Comparison of ENCODE assay signal across 6 cellular contexts in genomic region chr22:30402760-30403104, GRCh38. TPM values are rescaled to one million over a fixed set of nuclear protein-coding genes. Genes with fewer than 3 reads are reported as not detected.
A peak's percentile ranks its signal among the peaks of the same experiment; 100 is the strongest.
DNase-seq lines count a peak whose midpoint lies in the region; ATAC-seq, FAIRE-seq and TF ChIP-seq lines count a peak whose summit lies in the region.
"Not testable (repeated sequence)": the region's sequence is repeated elsewhere in the genome, so short reads cannot be mapped to it uniquely, and the experiment has no call there.

No MANE protein-coding gene starts in this region.

- not testable (repeated sequence) for H3K9me1 ChIP-seq in K562 (ENCODE audit: control insufficient read depth, insufficient read depth, low read length)

- POLR2A ChIA-PET in K562 (lab: Yijun Ruan, JAX), result interaction anchor here (0.8 to 1.1 kb wide), 2 partner anchors 29 to 57 kb away, joined by 3 read pairs; no protein-coding TSS in a partner anchor

- not testable (repeated sequence) for H3K9me3 Mint-ChIP-seq in activated T-helper 2 cell treated with anti-CD3 and anti-CD28 coated beads, Interferon-gamma antibody, Interleukin-2, Interleukin-4, amounts not matched to agents 10 μg/mL and 5 μg/mL and 100 μg/mL, durations not matched to agents 14 hours and 24 hours and 36 hours

- peaks cover 24% of the 10 kb centered on the region for H3F3A ChIP-seq in GM23248 (ENCODE audit: insufficient read depth)

- not testable (repeated sequence) for H3K9me2 ChIP-seq in GM23248 (ENCODE audit: insufficient read depth)

- H3K4me1 Mint-ChIP-seq in activated T-helper 2 cell treated with anti-CD3 and anti-CD28 coated beads, Interferon-gamma antibody, Interleukin-2, Interleukin-4, amounts not matched to agents 10 μg/mL and 5 μg/mL and 100 μg/mL, durations not matched to agents 14 hours and 24 hours and 36 hours (ENCODE audit: low read depth), result peaks cover 27% of the 10 kb centered on the region

- peaks cover 92% of the 10 kb centered on the region for H3K79me2 ChIP-seq in GM23248 (ENCODE audit: insufficient read depth)
- not testable (repeated sequence) for H3K79me2 ChIP-seq in K562 (ENCODE audit: control insufficient read depth, insufficient read depth, low read length)

- TF ChIP-seq EP300 in K562 (IDR thresholded peaks at IDR 0.05; ENCODE audit: low read length); tibial nerve (IDR thresholded peaks at IDR 0.05): not testable (repeated sequence)

- peak overlapping the region; percentile 69 for H3K27ac Mint-ChIP-seq in activated T-helper 2 cell treated with anti-CD3 and anti-CD28 coated beads, Interferon-gamma antibody, Interleukin-2, Interleukin-4, amounts not matched to agents 10 μg/mL and 5 μg/mL and 100 μg/mL, durations not matched to agents 14 hours and 24 hours and 36 hours

- CTCF ChIA-PET in K562 (lab: Yijun Ruan, JAX; ENCODE audit: low intra/inter-chr PET ratio), result not testable (repeated sequence)

- not testable (repeated sequence) for H3K4me3 Mint-ChIP-seq in activated T-helper 2 cell treated with anti-CD3 and anti-CD28 coated beads, Interferon-gamma antibody, Interleukin-2, Interleukin-4, amounts not matched to agents 10 μg/mL and 5 μg/mL and 100 μg/mL, durations not matched to agents 14 hours and 24 hours and 36 hours (ENCODE audit: low read depth)

- H3K4me3 ChIP-seq in GM23248; HUES64 (ENCODE audit: low read length); K562; tibial nerve: not testable (repeated sequence)
- H3K4me3 ChIP-seq in dorsolateral prefrontal cortex, result peak overlapping the region in 1 of 59 donors; percentile 3

- H3K27me3 Mint-ChIP-seq in activated T-helper 2 cell treated with anti-CD3 and anti-CD28 coated beads, Interferon-gamma antibody, Interleukin-2, Interleukin-4, amounts not matched to agents 10 μg/mL and 5 μg/mL and 100 μg/mL, durations not matched to agents 14 hours and 24 hours and 36 hours (ENCODE audit: low read depth), result not testable (repeated sequence)

- intact Hi-C loops in activated T-helper 2 cell treated with anti-CD3 and anti-CD28 coated beads, Interferon-gamma antibody, Interleukin-2, Interleukin-4, amounts not matched to agents 10 μg/mL and 5 μg/mL and 100 μg/mL, durations not matched to agents 14 hours and 24 hours and 36 hours (cut with micrococcal nuclease); K562 (cut with micrococcal nuclease); dorsolateral prefrontal cortex (cut with DNase I): not testable (repeated sequence)

- WGBS in GM23248 (ENCODE audit: low coverage in 1 of 2, low lambda C conversion rate in 2 of 2, missing lambda C conversion rate in 2 of 2), 2 experiments, result 97 to 99% methylated on average over 5 of the region's 5 CpGs
- 95% methylated on average over 5 of the region's 5 CpGs for WGBS in HUES64
- WGBS in K562 (ENCODE audit: insufficient coverage, low coverage, missing lambda C conversion rate), result 90% methylated on average over 5 of the region's 5 CpGs
- WGBS in tibial nerve, 2 donors, result 90 to 93% methylated on average over 5 of the region's 5 CpGs

- DNase-seq in GM23248; activated T-helper 2 cell treated with anti-CD3 and anti-CD28 coated beads, Interferon-gamma antibody, Interleukin-2, Interleukin-4, amounts not matched to agents 10 μg/mL and 5 μg/mL and 100 μg/mL, durations not matched to agents 14 hours and 24 hours and 36 hours (ENCODE audit: low spot score); K562 (ENCODE audit: extremely low read depth in 1 of 4, low spot score in 3 of 4); dorsolateral prefrontal cortex; tibial nerve (ENCODE audit: low spot score in 2 of 2): not testable (repeated sequence)

- TF ChIP-seq POLR2A in K562 (conservative IDR thresholded peaks at IDR 0.05); tibial nerve (IDR thresholded peaks at IDR 0.05): not testable (repeated sequence)

- not testable (repeated sequence) for H3K27ac ChIP-seq in GM23248; K562 (ENCODE audit: extremely low read depth, low read depth, low read length)
- H3K27ac ChIP-seq in HUES64 (ENCODE audit: low read depth, low read length) (peak overlapping the region; percentile 24), dorsolateral prefrontal cortex (peak overlapping the region in 42 of 59 donors; percentile 36 to 95 (median 73)), tibial nerve (peak overlapping the region in 3 of 4 donors; percentile 5 to 79 (median 43))

- H2AFZ ChIP-seq in GM23248; K562 (ENCODE audit: low read depth, low read length): not testable (repeated sequence)

- not testable (repeated sequence) for TF ChIP-seq CTCF in K562 (IDR thresholded peaks at IDR 0.05 in 2 of 3, conservative IDR thresholded peaks at IDR 0.05 in 1 of 3; ENCODE audit: insufficient read depth in 2 of 3, low read depth in 1 of 3, low read length in 3 of 3); dorsolateral prefrontal cortex (IDR thresholded peaks at IDR 0.05 in 54 of 56, conservative IDR thresholded peaks at IDR 0.05 in 2 of 56; ENCODE audit: low read depth in 1 of 56, partially characterized antibody in 56 of 56); tibial nerve (IDR thresholded peaks at IDR 0.05)

- not testable (repeated sequence) for H3K36me3 ChIP-seq in GM23248 (ENCODE audit: low read depth); HUES64 (ENCODE audit: insufficient read depth, low read length); K562 (ENCODE audit: control insufficient read depth, insufficient read depth, low read length)
- H3K36me3 ChIP-seq in tibial nerve, result peaks cover 0 to 23% (median 0%) of the 10 kb centered on the region in 3 donors

- not testable (repeated sequence) for H4K20me1 ChIP-seq in GM23248 (ENCODE audit: insufficient read depth); K562 (replicated peaks; ENCODE audit: control insufficient read depth, insufficient read depth, low read length)

- BruUV-seq in K562 (replicated peaks; lab: Mats Ljungman, UMichigan), result not testable (repeated sequence)

- ATAC-seq in K562, result not testable (repeated sequence)

- H3K9me3 ChIP-seq in GM23248 (ENCODE audit: low read depth); HUES64 (ENCODE audit: insufficient read depth, low read depth, low read length); K562 (replicated peaks; ENCODE audit: control insufficient read depth, insufficient read depth, low read depth, low read length); tibial nerve: not testable (repeated sequence)

- not testable (repeated sequence) for H3K4me2 ChIP-seq in GM23248 (ENCODE audit: unreplicated experiment); K562 (ENCODE audit: insufficient read depth, low read length)

- not testable (repeated sequence) for FAIRE-seq in K562 (lab: Jason Lieb, UNC)

- H3K27me3 ChIP-seq in GM23248 (replicated peaks; ENCODE audit: insufficient read depth); HUES64 (ENCODE audit: insufficient read depth, low read length); K562 (ENCODE audit: control insufficient read depth in 2 of 2, insufficient read depth in 2 of 2, low read length in 2 of 2); dorsolateral prefrontal cortex; tibial nerve: not testable (repeated sequence)

- not testable (repeated sequence) for TF ChIP-seq RAD21 in K562 (CRISPR knock-in tag; conservative IDR thresholded peaks at IDR 0.05 in 1 of 2, IDR thresholded peaks at IDR 0.05 in 1 of 2)

- in situ Hi-C loops in GM23248 (cut with MboI); K562 (cut with MboI): not testable (repeated sequence)

- H3K4me1 ChIP-seq in GM23248 (ENCODE audit: insufficient read depth) (peaks cover 34% of the 10 kb centered on the region), K562 (replicated peaks in 1 of 2; ENCODE audit: control insufficient read depth in 2 of 2, insufficient read depth in 2 of 2, low read length in 2 of 2) (peaks cover 6 to 21% of the 10 kb centered on the region in 2 experiments; a peak in 3 of 5 replicates), tibial nerve (peaks cover 0 to 44% (median 9%) of the 10 kb centered on the region in 4 donors)
- not testable (repeated sequence) for H3K4me1 ChIP-seq in HUES64 (ENCODE audit: insufficient read depth, low read length)

- H3K9ac ChIP-seq in GM23248, result peak overlapping the region; percentile 5; the same call in 1 of the 2 replicates
- not testable (repeated sequence) for H3K9ac ChIP-seq in HUES64 (ENCODE audit: low read depth, low read length); K562 (ENCODE audit: insufficient read depth in 1 of 2, low read depth in 2 of 2, low read length in 2 of 2)

- H3K36me3 Mint-ChIP-seq in activated T-helper 2 cell treated with anti-CD3 and anti-CD28 coated beads, Interferon-gamma antibody, Interleukin-2, Interleukin-4, amounts not matched to agents 10 μg/mL and 5 μg/mL and 100 μg/mL, durations not matched to agents 14 hours and 24 hours and 36 hours (ENCODE audit: low read depth), result peaks cover 39% of the 10 kb centered on the region

RNA-seq across cellular contexts. Expression of gene SEC14L2, which starts 5.9 kb away (rescaled TPM):
- total RNA-seq in GM23248 (2014; rRNA removed; shearing (Covaris generic)), result 41.9 and 54.6 TPM in 2 replicates
- polyA plus RNA-seq in GM23248 (2016; fragmentation: Nextera tagmentation; extraction: Ambion mirVana), result 23.3 and 26.6 TPM in 2 replicates
- 2.0 TPM for polyA plus RNA-seq in HUES64 (2013, experiment 1 of 2)
- polyA plus RNA-seq in HUES64 (2013, experiment 2 of 2), result 2.0 TPM
- 32.7 and 36.2 TPM in 2 replicates for total RNA-seq in activated T-helper 2 cell treated with anti-CD3 and anti-CD28 coated beads, Interferon-gamma antibody, Interleukin-2, Interleukin-4, amounts not matched to agents 10 μg/mL and 5 μg/mL and 100 μg/mL, durations not matched to agents 14 hours and 24 hours and 36 hours
- 0.44 and 0.46 TPM in 2 replicates for total RNA-seq in K562 (2011; cell fraction: chromatin; rRNA removed; ENCODE audit: low replicate concordance)
- total RNA-seq in K562 (2011; cell fraction: nucleolus; rRNA removed), result 0.67 and 1.1 TPM in 2 replicates
- 0.81 and 1.2 TPM in 2 replicates for total RNA-seq in K562 (2011; cell fraction: nucleoplasm; rRNA removed)
- 0.05 and 0.08 TPM in 2 replicates for total RNA-seq in K562 (2014; rRNA removed)
- 0.04 and 0.06 TPM in 2 replicates for total RNA-seq in K562 (2014; rRNA removed; fragmentation: Illumina TruSeq; extraction: Trizol)
- 0.11 TPM in 2 replicates for total RNA-seq in K562 (2015; rRNA removed; fragmentation: Illumina TruSeq; extraction: Trizol)
- total RNA-seq in K562 (2021), result 0.04 and 0.16 TPM in 2 replicates
- 0.07 and 0.11 TPM in 2 replicates for polyA plus RNA-seq in K562 (2011; rRNA removed)
- polyA plus RNA-seq in K562 (2011; cell fraction: cytosol; rRNA removed), result 0.03 and 0.07 TPM in 2 replicates
- 0.23 and 0.29 TPM in 2 replicates for polyA plus RNA-seq in K562 (2011; cell fraction: nucleus; rRNA removed)
- 0.36 and 0.39 TPM in 2 replicates for polyA plus RNA-seq in K562 (2012)
- 0.06 and 0.12 TPM in 2 replicates for polyA plus RNA-seq in K562 (2014; fragmentation: Illumina TruSeq; extraction: Trizol)
- under 1 TPM; 0.10 to 0.17 TPM for polyA plus RNA-seq in K562 (2014; fragmentation: Nextera tagmentation; extraction: Ambion mirVana)
- 0.03 TPM in 1 of 2 replicates, not detected in the other for polyA plus RNA-seq in K562 (2014; rRNA removed)
- polyA minus RNA-seq in K562 (2011; rRNA and poly(A)+ RNA removed), result 0.21 and 0.46 TPM in 2 replicates
- polyA minus RNA-seq in K562 (2011; cell fraction: cytosol; rRNA and poly(A)+ RNA removed), result not detected in 2 replicates
- 0.54 and 1.3 TPM in 2 replicates for polyA minus RNA-seq in K562 (2011; cell fraction: nucleus; rRNA and poly(A)+ RNA removed)
- 100 to 1,000 TPM in 7 of 120 experiments, 10 to 100 TPM in 113; 48.9 to 142 (median 72.0) TPM for total RNA-seq in dorsolateral prefrontal cortex
- 10 to 100 TPM; 10.0 to 29.1 (median 12.4) TPM for total RNA-seq in tibial nerve

RNA-seq across cellular contexts. Expression of gene RNF215, which starts 15.5 kb away (rescaled TPM):
- 29.9 and 45.1 TPM in 2 replicates for total RNA-seq in GM23248 (2014; rRNA removed; shearing (Covaris generic))
- 2.7 and 2.9 TPM in 2 replicates for polyA plus RNA-seq in GM23248 (2016; fragmentation: Nextera tagmentation; extraction: Ambion mirVana)
- 7.4 TPM for polyA plus RNA-seq in HUES64 (2013, experiment 1 of 2)
- polyA plus RNA-seq in HUES64 (2013, experiment 2 of 2), result 12.8 TPM
- total RNA-seq in activated T-helper 2 cell treated with anti-CD3 and anti-CD28 coated beads, Interferon-gamma antibody, Interleukin-2, Interleukin-4, amounts not matched to agents 10 μg/mL and 5 μg/mL and 100 μg/mL, durations not matched to agents 14 hours and 24 hours and 36 hours, result 17.2 and 19.3 TPM in 2 replicates
- total RNA-seq in K562 (2011; cell fraction: chromatin; rRNA removed; ENCODE audit: low replicate concordance), result 27.4 and 48.7 TPM in 2 replicates
- total RNA-seq in K562 (2011; cell fraction: nucleolus; rRNA removed), result 28.0 and 30.2 TPM in 2 replicates
- 20.8 and 23.6 TPM in 2 replicates for total RNA-seq in K562 (2011; cell fraction: nucleoplasm; rRNA removed)
- total RNA-seq in K562 (2014; rRNA removed), result 4.0 and 4.7 TPM in 2 replicates
- total RNA-seq in K562 (2014; rRNA removed; fragmentation: Illumina TruSeq; extraction: Trizol), result 1.7 and 2.7 TPM in 2 replicates
- 2.2 and 2.3 TPM in 2 replicates for total RNA-seq in K562 (2015; rRNA removed; fragmentation: Illumina TruSeq; extraction: Trizol)
- total RNA-seq in K562 (2021), result 6.8 and 9.2 TPM in 2 replicates
- 5.6 and 7.1 TPM in 2 replicates for polyA plus RNA-seq in K562 (2011; rRNA removed)
- polyA plus RNA-seq in K562 (2011; cell fraction: cytosol; rRNA removed), result 5.7 and 6.6 TPM in 2 replicates
- polyA plus RNA-seq in K562 (2011; cell fraction: nucleus; rRNA removed), result 45.1 and 65.6 TPM in 2 replicates
- 4.8 and 8.3 TPM in 2 replicates for polyA plus RNA-seq in K562 (2012)
- polyA plus RNA-seq in K562 (2014; fragmentation: Illumina TruSeq; extraction: Trizol), result 2.1 and 3.9 TPM in 2 replicates
- polyA plus RNA-seq in K562 (2014; fragmentation: Nextera tagmentation; extraction: Ambion mirVana), result under 1 TPM; 0.08 to 0.10 TPM
- polyA plus RNA-seq in K562 (2014; rRNA removed), result 7.2 and 9.8 TPM in 2 replicates
- 2.4 and 4.7 TPM in 2 replicates for polyA minus RNA-seq in K562 (2011; rRNA and poly(A)+ RNA removed)
- 4.0 and 6.6 TPM in 2 replicates for polyA minus RNA-seq in K562 (2011; cell fraction: cytosol; rRNA and poly(A)+ RNA removed)
- polyA minus RNA-seq in K562 (2011; cell fraction: nucleus; rRNA and poly(A)+ RNA removed), result 7.2 and 8.2 TPM in 2 replicates
- 10 to 100 TPM; 18.9 to 55.4 (median 34.4) TPM for total RNA-seq in dorsolateral prefrontal cortex
- 10 to 100 TPM; 19.9 to 42.4 (median 25.2) TPM for total RNA-seq in tibial nerve

RNA-seq across cellular contexts. Expression of gene MTFP1, which starts 22.8 kb away (rescaled TPM):
- total RNA-seq in GM23248 (2014; rRNA removed; shearing (Covaris generic)), result 6.6 and 18.3 TPM in 2 replicates
- 8.1 and 8.5 TPM in 2 replicates for polyA plus RNA-seq in GM23248 (2016; fragmentation: Nextera tagmentation; extraction: Ambion mirVana)
- polyA plus RNA-seq in HUES64 (2013, experiment 1 of 2), result 46.7 TPM
- 49.5 TPM for polyA plus RNA-seq in HUES64 (2013, experiment 2 of 2)
- total RNA-seq in activated T-helper 2 cell treated with anti-CD3 and anti-CD28 coated beads, Interferon-gamma antibody, Interleukin-2, Interleukin-4, amounts not matched to agents 10 μg/mL and 5 μg/mL and 100 μg/mL, durations not matched to agents 14 hours and 24 hours and 36 hours, result 72.2 and 77.3 TPM in 2 replicates
- 10.0 and 26.7 TPM in 2 replicates for total RNA-seq in K562 (2011; cell fraction: chromatin; rRNA removed; ENCODE audit: low replicate concordance)
- 43.5 and 54.1 TPM in 2 replicates for total RNA-seq in K562 (2011; cell fraction: nucleolus; rRNA removed)
- total RNA-seq in K562 (2011; cell fraction: nucleoplasm; rRNA removed), result 28.7 and 33.9 TPM in 2 replicates
- total RNA-seq in K562 (2014; rRNA removed), result 52.0 and 66.0 TPM in 2 replicates
- total RNA-seq in K562 (2014; rRNA removed; fragmentation: Illumina TruSeq; extraction: Trizol), result 25.2 and 30.1 TPM in 2 replicates
- 34.0 and 38.4 TPM in 2 replicates for total RNA-seq in K562 (2015; rRNA removed; fragmentation: Illumina TruSeq; extraction: Trizol)
- 43.3 and 45.8 TPM in 2 replicates for total RNA-seq in K562 (2021)
- polyA plus RNA-seq in K562 (2011; rRNA removed), result 24.0 and 37.7 TPM in 2 replicates
- 52.1 and 102 TPM in 2 replicates for polyA plus RNA-seq in K562 (2011; cell fraction: cytosol; rRNA removed)
- 36.8 and 44.5 TPM in 2 replicates for polyA plus RNA-seq in K562 (2011; cell fraction: nucleus; rRNA removed)
- polyA plus RNA-seq in K562 (2012), result 37.8 and 39.6 TPM in 2 replicates
- polyA plus RNA-seq in K562 (2014; fragmentation: Illumina TruSeq; extraction: Trizol), result 22.5 and 35.0 TPM in 2 replicates
- polyA plus RNA-seq in K562 (2014; fragmentation: Nextera tagmentation; extraction: Ambion mirVana), result 10 to 100 TPM; 10.7 to 17.5 TPM
- polyA plus RNA-seq in K562 (2014; rRNA removed), result 41.8 and 42.0 TPM in 2 replicates
- 12.5 and 13.8 TPM in 2 replicates for polyA minus RNA-seq in K562 (2011; rRNA and poly(A)+ RNA removed)
- 18.5 and 20.8 TPM in 2 replicates for polyA minus RNA-seq in K562 (2011; cell fraction: cytosol; rRNA and poly(A)+ RNA removed)
- polyA minus RNA-seq in K562 (2011; cell fraction: nucleus; rRNA and poly(A)+ RNA removed), result 19.5 and 23.8 TPM in 2 replicates
- total RNA-seq in dorsolateral prefrontal cortex, result 10 to 100 TPM in 3 of 120 experiments, 1 to 10 TPM in 117; 1.3 to 14.2 (median 4.0) TPM
- total RNA-seq in tibial nerve, result 10 to 100 TPM in 2 of 4 donors, 1 to 10 TPM in 2; 2.2 to 12.7 (median 7.3) TPM

RNA-seq across cellular contexts. Expression of gene CCDC157, which starts 45.9 kb away (rescaled TPM):
- 5.0 and 9.2 TPM in 2 replicates for total RNA-seq in GM23248 (2014; rRNA removed; shearing (Covaris generic))
- 2.5 and 2.7 TPM in 2 replicates for polyA plus RNA-seq in GM23248 (2016; fragmentation: Nextera tagmentation; extraction: Ambion mirVana)
- polyA plus RNA-seq in HUES64 (2013, experiment 1 of 2), result 3.8 TPM
- 5.8 TPM for polyA plus RNA-seq in HUES64 (2013, experiment 2 of 2)
- 3.2 and 4.3 TPM in 2 replicates for total RNA-seq in activated T-helper 2 cell treated with anti-CD3 and anti-CD28 coated beads, Interferon-gamma antibody, Interleukin-2, Interleukin-4, amounts not matched to agents 10 μg/mL and 5 μg/mL and 100 μg/mL, durations not matched to agents 14 hours and 24 hours and 36 hours
- total RNA-seq in K562 (2011; cell fraction: chromatin; rRNA removed; ENCODE audit: low replicate concordance), result 1.1 and 2.6 TPM in 2 replicates
- 2.2 and 2.4 TPM in 2 replicates for total RNA-seq in K562 (2011; cell fraction: nucleolus; rRNA removed)
- 1.3 and 1.4 TPM in 2 replicates for total RNA-seq in K562 (2011; cell fraction: nucleoplasm; rRNA removed)
- total RNA-seq in K562 (2014; rRNA removed), result 1.00 and 1.0 TPM in 2 replicates
- 0.18 and 0.22 TPM in 2 replicates for total RNA-seq in K562 (2014; rRNA removed; fragmentation: Illumina TruSeq; extraction: Trizol)
- 0.34 and 0.47 TPM in 2 replicates for total RNA-seq in K562 (2015; rRNA removed; fragmentation: Illumina TruSeq; extraction: Trizol)
- total RNA-seq in K562 (2021), result 0.80 and 0.85 TPM in 2 replicates
- 1.3 and 1.4 TPM in 2 replicates for polyA plus RNA-seq in K562 (2011; rRNA removed)
- polyA plus RNA-seq in K562 (2011; cell fraction: cytosol; rRNA removed), result 2.2 and 3.5 TPM in 2 replicates
- polyA plus RNA-seq in K562 (2011; cell fraction: nucleus; rRNA removed), result 1.9 and 3.3 TPM in 2 replicates
- polyA plus RNA-seq in K562 (2012), result 0.96 and 1.1 TPM in 2 replicates
- polyA plus RNA-seq in K562 (2014; fragmentation: Illumina TruSeq; extraction: Trizol), result 0.68 and 0.94 TPM in 2 replicates
- polyA plus RNA-seq in K562 (2014; fragmentation: Nextera tagmentation; extraction: Ambion mirVana), result under 1 TPM; 0.04 to 0.18 TPM
- 0.85 and 0.95 TPM in 2 replicates for polyA plus RNA-seq in K562 (2014; rRNA removed)
- 0.33 and 0.46 TPM in 2 replicates for polyA minus RNA-seq in K562 (2011; rRNA and poly(A)+ RNA removed)
- not detected in 2 replicates for polyA minus RNA-seq in K562 (2011; cell fraction: cytosol; rRNA and poly(A)+ RNA removed)
- 0.67 and 1.8 TPM in 2 replicates for polyA minus RNA-seq in K562 (2011; cell fraction: nucleus; rRNA and poly(A)+ RNA removed)
- 10 to 100 TPM in 1 of 120 experiments, 1 to 10 TPM in 119; 1.9 to 13.1 (median 6.2) TPM for total RNA-seq in dorsolateral prefrontal cortex
- total RNA-seq in tibial nerve, result 10 to 100 TPM in 1 of 4 donors, 1 to 10 TPM in 3; 1.0 to 10.5 (median 5.2) TPM

RNA-seq across cellular contexts. Expression of gene SF3A1, which starts 46.0 kb away (rescaled TPM):
- 9.1 and 12.9 TPM in 2 replicates for total RNA-seq in GM23248 (2014; rRNA removed; shearing (Covaris generic))
- polyA plus RNA-seq in GM23248 (2016; fragmentation: Nextera tagmentation; extraction: Ambion mirVana) (75.0 and 88.3 TPM in 2 replicates), K562 (2011; rRNA removed) (8.6 and 29.3 TPM in 2 replicates), K562 (2014; fragmentation: Illumina TruSeq; extraction: Trizol) (113 and 116 TPM in 2 replicates), K562 (2014; fragmentation: Nextera tagmentation; extraction: Ambion mirVana) (1 to 10 TPM; 6.7 to 8.2 TPM), K562 (2014; rRNA removed) (29.4 and 38.3 TPM in 2 replicates)
- 108 TPM for polyA plus RNA-seq in HUES64 (2013, experiment 1 of 2)
- 140 TPM for polyA plus RNA-seq in HUES64 (2013, experiment 2 of 2)
- 287 and 325 TPM in 2 replicates for total RNA-seq in activated T-helper 2 cell treated with anti-CD3 and anti-CD28 coated beads, Interferon-gamma antibody, Interleukin-2, Interleukin-4, amounts not matched to agents 10 μg/mL and 5 μg/mL and 100 μg/mL, durations not matched to agents 14 hours and 24 hours and 36 hours
- 97.8 and 155 TPM in 2 replicates for total RNA-seq in K562 (2011; cell fraction: chromatin; rRNA removed; ENCODE audit: low replicate concordance)
- total RNA-seq in K562 (2011; cell fraction: nucleolus; rRNA removed), result 57.5 and 59.2 TPM in 2 replicates
- total RNA-seq in K562 (2011; cell fraction: nucleoplasm; rRNA removed), result 64.3 and 68.5 TPM in 2 replicates
- total RNA-seq in K562 (2014; rRNA removed) (53.7 and 89.0 TPM in 2 replicates), K562 (2014; rRNA removed; fragmentation: Illumina TruSeq; extraction: Trizol) (12.3 and 12.8 TPM in 2 replicates), K562 (2015; rRNA removed; fragmentation: Illumina TruSeq; extraction: Trizol) (13.0 and 21.3 TPM in 2 replicates), K562 (2021) (223 and 228 TPM in 2 replicates), dorsolateral prefrontal cortex (100 to 1,000 TPM; 120 to 195 (median 158) TPM), tibial nerve (10 to 100 TPM; 76.2 to 98.1 (median 91.7) TPM)
- 13.3 and 16.5 TPM in 2 replicates for polyA plus RNA-seq in K562 (2011; cell fraction: cytosol; rRNA removed)
- 39.0 and 54.0 TPM in 2 replicates for polyA plus RNA-seq in K562 (2011; cell fraction: nucleus; rRNA removed)
- 151 and 159 TPM in 2 replicates for polyA plus RNA-seq in K562 (2012)
- polyA minus RNA-seq in K562 (2011; rRNA and poly(A)+ RNA removed), result 25.9 and 43.8 TPM in 2 replicates
- 99.3 and 217 TPM in 2 replicates for polyA minus RNA-seq in K562 (2011; cell fraction: cytosol; rRNA and poly(A)+ RNA removed)
- polyA minus RNA-seq in K562 (2011; cell fraction: nucleus; rRNA and poly(A)+ RNA removed), result 39.0 and 40.8 TPM in 2 replicates

Comparison
In these comparisons a context has a peak if more than half of its experiments do, and no peak if none do; other contexts are left out.
1. RNA of gene SEC14L2, which starts 5.9 kb away (total RNA-seq): 48.9 to 142 TPM in dorsolateral prefrontal cortex, 41.9 to 54.6 TPM in GM23248, 32.7 to 36.2 TPM in activated T-helper 2 cell treated with anti-CD3 and anti-CD28 coated beads, Interferon-gamma antibody, Interleukin-2, Interleukin-4, amounts not matched to agents 10 μg/mL and 5 μg/mL and 100 μg/mL, durations not matched to agents 14 hours and 24 hours and 36 hours and 10.0 to 29.1 TPM in tibial nerve; 0.04 to 1.2 TPM in K562; every median in the first group is over 4 times any median in the second.